In genomic region chr14:33009673-33010072, GRCh38 we compare ENCODE assay signal across 30 cellular contexts.
A peak's percentile ranks its signal among the peaks of the same experiment; 100 is the strongest.
DNase-seq lines count a peak whose midpoint lies in the region; FAIRE-seq and TF ChIP-seq lines count a peak whose summit lies in the region.
"Had no signal": no experiment of that assay in that cellular context is flagged by ENCODE, and none has a peak within 500 bp of the region (broad histone marks: within the 10 kb centered on the region; RNA-seq: fewer than 3 reads in every experiment).

No MANE protein-coding gene starts in this region.

- TF ChIP-seq POLR2A in H54 (IDR thresholded peaks at IDR 0.05; ENCODE audit: low read depth, low read length): no peak

- POLR2A ChIA-PET in HEK293 (lab: Yijun Ruan, JAX): no interaction called here

- H3K4me1 ChIP-seq in HEK293 (ENCODE audit: control insufficient read depth, insufficient read depth, low read length): no peaks in the 10 kb centered on the region
- H3K4me1 ChIP-seq: A549; BE2C; BLaER1; BLaER1 treated with 17β-estradiol and CSF1 and Interleukin-3, amounts not matched to agents 10 nM and 100 nM; Caco-2 had no signal

- no peak overlapping the region for H3K4me3 ChIP-seq in HEK293 (ENCODE audit: low read depth, low read length)
- H3K4me3 ChIP-seq: A549; BLaER1; BLaER1 treated with 17β-estradiol and CSF1 and Interleukin-3, amounts not matched to agents 10 nM and 100 nM had no signal

- H3K27ac ChIP-seq in HEK293 (ENCODE audit: extremely low read depth, low read depth, low read length): no peak overlapping the region
- H3K27ac ChIP-seq: 22Rv1; A549; BLaER1; BLaER1 treated with 17β-estradiol and CSF1 and Interleukin-3, amounts not matched to agents 10 nM and 100 nM; C4-2B had no signal

- H3K9me3 ChIP-seq in HEK293 (ENCODE audit: control insufficient read depth, insufficient read depth, low read depth, low read length): no peaks in the 10 kb centered on the region
- H3K9me3 ChIP-seq: A549; BE2C; BLaER1; BLaER1 treated with 17β-estradiol and CSF1 and Interleukin-3, amounts not matched to agents 10 nM and 100 nM; Caco-2 had no signal

- DNase-seq in H54 (ENCODE audit: insufficient read length, low spot score) (no peak), iPS-NIHi11 (ENCODE audit: low spot score) (no peak), NCI-H187 treated with DMSO at 0.1 percent for 48 hours (lab: John Stamatoyannopoulos, UW) (no peak)
- DNase-seq: 8988T; ACHN; AML-193; BE2C; C1 segment of cervical spinal cord; Caco-2; Calu3; CD4-positive, alpha-beta memory T cell; CD4-positive, alpha-beta T cell; CD4-positive, CD25-positive, alpha-beta regulatory T cell; CD8-positive, alpha-beta memory T cell; CD8-positive, alpha-beta T cell; COR-L47; DMS 273 treated with DMSO at 0.1 percent for 48 hours; DMS153; DMS53; DMS79; DMS79 treated with DMSO at 0.1 percent for 48 hours; DND-41; EL had no signal

- CTCF ChIA-PET in HEK293 (lab: Yijun Ruan, JAX): no interaction called here

- no peak for TF ChIP-seq CTCF in HEK293 (tag by site-specific recombination; IDR thresholded peaks at IDR 0.05)

- peak; percentile 6 for FAIRE-seq in H54 (lab: Jason Lieb, UNC)
- FAIRE-seq: A549, D721Med had no signal

- H3K36me3 ChIP-seq in HEK293 (ENCODE audit: control insufficient read depth in 2 of 2, insufficient read depth in 1 of 2, low read length in 2 of 2): no peaks in the 10 kb centered on the region
- H3K36me3 ChIP-seq: BE2C; BLaER1; BLaER1 treated with 17β-estradiol and CSF1 and Interleukin-3, amounts not matched to agents 10 nM and 100 nM had no signal

TF ChIP-seq in HEK293, 187 proteins besides CTCF, POLR2A, EP300 and RAD21:
- TF ChIP-seq ZNF707 (tag by site-specific recombination; IDR thresholded peaks at IDR 0.05): no peak
- TF ChIP-seq ZNF664 (tag by site-specific recombination; IDR thresholded peaks at IDR 0.05): no peak
- TF ChIP-seq BCL11A (tag by site-specific recombination; IDR thresholded peaks at IDR 0.05; ENCODE audit: low read depth): no peak
- TF ChIP-seq ZBTB49 (tag by site-specific recombination; IDR thresholded peaks at IDR 0.05; ENCODE audit: low read depth): no peak
- no peak for TF ChIP-seq ZNF677 (tag by site-specific recombination; IDR thresholded peaks at IDR 0.05)
- peak; percentile 94 for TF ChIP-seq ZNF449 (tag by site-specific recombination; IDR thresholded peaks at IDR 0.05)
